23 cellular contexts compared by ENCODE assay signal in the genomic region with DNA sequence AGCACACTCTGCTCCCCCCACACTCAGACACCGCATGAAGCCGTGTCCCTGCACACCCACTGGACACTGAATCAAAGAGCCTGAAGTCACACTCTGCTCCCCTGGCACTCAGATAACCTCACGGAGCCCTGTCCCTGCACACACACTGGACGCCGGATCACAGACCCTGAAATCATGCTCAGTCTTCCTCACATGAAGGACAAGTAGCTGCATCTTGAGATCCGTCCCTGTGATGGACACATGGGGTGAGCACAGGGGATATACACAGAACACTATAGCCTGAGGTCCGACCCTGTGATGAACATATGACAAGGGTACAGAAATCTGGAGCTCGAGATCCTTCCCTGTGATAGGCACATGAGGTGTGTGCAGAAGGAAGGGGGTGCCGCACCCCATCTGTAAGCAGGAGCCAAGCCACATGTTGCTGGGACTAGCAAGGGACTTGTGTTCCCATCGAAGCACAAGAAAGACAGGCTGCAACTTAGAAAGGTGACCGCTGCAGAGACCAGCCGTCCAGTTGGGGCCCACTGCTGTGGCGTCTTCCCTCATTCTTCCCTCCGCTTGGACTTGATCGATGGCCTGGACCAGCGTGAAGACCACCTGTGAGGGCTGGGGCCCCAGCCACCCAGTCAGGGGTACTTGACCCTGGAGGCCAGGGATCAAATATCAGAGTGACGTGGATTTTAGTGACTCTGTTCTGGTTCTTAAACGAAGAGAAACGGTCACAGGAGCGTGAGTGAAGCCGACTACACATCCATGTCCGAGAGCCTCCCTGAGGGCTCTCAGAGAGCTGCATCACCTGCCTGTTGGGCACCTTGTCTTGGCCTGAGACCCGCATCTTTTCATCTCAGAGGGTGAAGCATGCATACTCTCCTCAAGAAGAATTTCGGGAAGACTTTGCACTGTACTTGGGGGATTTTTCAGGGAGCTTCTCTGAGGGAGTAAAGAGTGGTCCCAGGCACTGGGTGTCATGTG.
DNase-seq lines count a peak whose midpoint lies in the region; ATAC-seq, FAIRE-seq and TF ChIP-seq lines count a peak whose summit lies in the region.
"Had no signal": no experiment of that assay in that cellular context is flagged by ENCODE, and none has a peak within 500 bp of the region (broad histone marks: within the 10 kb centered on the region; RNA-seq: fewer than 3 reads in every experiment).

No MANE protein-coding gene starts in this region.

- no peaks in the 10 kb centered on the region for H3K36me3 ChIP-seq in bronchial epithelial cell (ENCODE audit: control insufficient read depth, insufficient read depth, low read length)
- H3K36me3 ChIP-seq: MG63, SJSA1 had no signal

- ATAC-seq in HG03432 (IDR thresholded peaks at IDR 0.05; ENCODE audit: unreplicated experiment), result no peak
- ATAC-seq: K562 had no signal

- no peaks in the 10 kb centered on the region for H3K27me3 ChIP-seq in bronchial epithelial cell (ENCODE audit: control insufficient read depth, insufficient read depth, low read length)
- H3K27me3 ChIP-seq: MG63, SJSA1 had no signal

- DNase-seq in activated effector memory CD4-positive, alpha-beta T cell treated with anti-CD3 and anti-CD28 coated beads, Interleukin-2, amount 50 U/mL, for 16 hours, result peak; percentile 38
- DNase-seq in activated effector memory CD4-positive, alpha-beta T cell treated with Interleukin-2 at 50 U/mL for 16 hours, result no peak
- DNase-seq in bronchial epithelial cell (ENCODE audit: low read depth) (no peak), neural crest cell (ENCODE audit: low read depth, low spot score) (no peak), NCI-H1105 (lab: John Stamatoyannopoulos, UW) (no peak), COLO829 (ENCODE audit: low spot score) (no peak)
- DNase-seq: 8988T; ACHN; CD4-positive, alpha-beta T cell; COR-L47; DMS53; NCI-H1694; NCI-H2029 treated with DMSO at 0.1 percent for 48 hours; NCI-H226; NCI-H510A; Right ventricle myocardium superior; RPMI8226 had no signal

- no peak overlapping the region for H3K4me3 ChIP-seq in bronchial epithelial cell (ENCODE audit: low read depth, low read length)
- H3K4me3 ChIP-seq: K562, MG63, SJSA1 had no signal

- TF ChIP-seq CTCF in bronchial epithelial cell (IDR thresholded peaks at IDR 0.05; ENCODE audit: insufficient read depth, low read length, severe bottlenecking) (no peak), neural crest cell (conservative IDR thresholded peaks at IDR 0.05) (no peak)

- H3K4me1 Mint-ChIP-seq in neural crest cell, result peaks cover 24% of the 10 kb centered on the region

- peak overlapping the region; percentile 58 for H3K27ac Mint-ChIP-seq in neural crest cell (ENCODE audit: unreplicated experiment)
- H3K27ac Mint-ChIP-seq: CD4-positive, alpha-beta T cell had no signal

- no peaks in the 10 kb centered on the region for H3K27me3 Mint-ChIP-seq in neural crest cell (ENCODE audit: low read depth)

- no peak overlapping the region for H3K4me3 Mint-ChIP-seq in neural crest cell
- H3K4me3 Mint-ChIP-seq: CD4-positive, alpha-beta T cell had no signal

- H3K9me3 Mint-ChIP-seq in neural crest cell, result peaks cover 2% of the 10 kb centered on the region

- peak; percentile 52 for FAIRE-seq in bronchial epithelial cell (lab: Jason Lieb, UNC)
- FAIRE-seq: GM18507, H54, K562 had no signal

- no peaks in the 10 kb centered on the region for H3K36me3 Mint-ChIP-seq in neural crest cell (ENCODE audit: low read depth)
